ENCODE assay signal across 8 cellular contexts in the genomic region with DNA sequence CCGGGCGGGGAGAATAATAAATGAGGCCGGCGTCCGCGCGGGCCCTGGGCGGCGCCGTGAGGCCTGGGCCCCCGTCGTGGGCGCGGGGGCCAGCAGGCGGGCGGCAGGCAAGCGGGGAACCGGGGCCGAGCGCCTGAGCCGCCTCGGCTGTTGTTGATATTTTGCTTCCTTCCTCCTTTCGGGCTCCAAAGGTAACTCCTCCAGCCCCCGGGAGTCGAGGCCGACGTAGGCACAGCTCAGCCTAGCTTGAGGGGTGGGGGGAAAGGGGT. TPM values are rescaled to one million over a fixed set of nuclear protein-coding genes. Genes with fewer than 3 reads are reported as not detected.
A peak's percentile ranks its signal among the peaks of the same experiment; 100 is the strongest.
DNase-seq lines count a peak whose midpoint lies in the region; ATAC-seq, FAIRE-seq and TF ChIP-seq lines count a peak whose summit lies in the region.

A gene (minus strand): TSS at position 198 of the 269 bp plus-strand sequence. CDS start 17,483 bp downstream, outside the sequence.

- peak within 1 kb of the TSS; percentile 93 for H3K27ac Mint-ChIP-seq in type B pancreatic cell

- H3K27me3 Mint-ChIP-seq in type B pancreatic cell: peaks cover 4% of the 10 kb centered on the region

- no peak for ATAC-seq in lower lobe of right lung
- ATAC-seq in HG02885 (IDR thresholded peaks at IDR 0.05; ENCODE audit: poor library complexity, unreplicated experiment): no peak
- ATAC-seq in GM19328 (IDR thresholded peaks at IDR 0.05; ENCODE audit: unreplicated experiment): no peak

- under 1% methylated on average over 27 of the region's 27 CpGs for WGBS in HUES64

- H3K9ac ChIP-seq in HUES64 (ENCODE audit: low read depth, low read length): peak within 1 kb of the TSS; percentile 76

- peaks cover 61% of the 10 kb centered on the region for H3K4me1 Mint-ChIP-seq in type B pancreatic cell (ENCODE audit: unreplicated experiment)

- H3K36me3 ChIP-seq in GM06990 (ENCODE audit: control insufficient read depth, insufficient read depth, low read length) (no peaks in the 10 kb centered on the region; the same call in 1 of the 2 replicates), HUES64 (ENCODE audit: insufficient read depth, low read length) (no peaks in the 10 kb centered on the region), bronchial epithelial cell (ENCODE audit: control insufficient read depth, insufficient read depth, low read length) (no peaks in the 10 kb centered on the region), lower lobe of right lung (no peaks in the 10 kb centered on the region)

- H3K4me3 Mint-ChIP-seq in type B pancreatic cell: peak within 1 kb of the TSS; percentile 91

- no peaks in the 10 kb centered on the region for H3K27me3 ChIP-seq in GM06990 (replicated peaks; ENCODE audit: control insufficient read depth, insufficient read depth, low read length)
- H3K27me3 ChIP-seq in HUES64 (ENCODE audit: insufficient read depth, low read length): no peaks in the 10 kb centered on the region
- H3K27me3 ChIP-seq in bronchial epithelial cell (ENCODE audit: control insufficient read depth, insufficient read depth, low read length): no peaks in the 10 kb centered on the region
- H3K27me3 ChIP-seq in lower lobe of right lung (ENCODE audit: low read depth): no peaks in the 10 kb centered on the region

- H3K4me3 ChIP-seq in GM06990 (replicated peaks; ENCODE audit: low read depth, low read length) (peak within 1 kb of the TSS; percentile 97), HUES64 (ENCODE audit: low read length) (peak within 1 kb of the TSS; percentile 84), bronchial epithelial cell (ENCODE audit: low read depth, low read length) (peak within 1 kb of the TSS; percentile 96), lower lobe of right lung (peak within 1 kb of the TSS; percentile 88)

- intact Hi-C loops in lower lobe of right lung (cut with DNase I): no loop called here

- no peaks in the 10 kb centered on the region for H3K9me3 ChIP-seq in HUES64 (ENCODE audit: insufficient read depth, low read depth, low read length)
- H3K9me3 ChIP-seq in lower lobe of right lung: no peaks in the 10 kb centered on the region

- peak within 1 kb of the TSS; percentile 98 for H3K27ac ChIP-seq in HUES64 (ENCODE audit: low read depth, low read length)
- peak within 1 kb of the TSS; percentile 100 for H3K27ac ChIP-seq in lower lobe of right lung

- DNase-seq in GM06990 (ENCODE audit: extremely low read depth, insufficient read length) (no peak), bronchial epithelial cell (ENCODE audit: low read depth) (no peak), lower lobe of right lung (no peak), type B pancreatic cell (ENCODE audit: extremely low spot score, unreplicated experiment) (no peak), activated gamma-delta T cell treated with Interleukin-2 at 50 U/mL for 16 hours (no peak)

- peaks cover 4% of the 10 kb centered on the region for H3K9me3 Mint-ChIP-seq in type B pancreatic cell

- H3K36me3 Mint-ChIP-seq in type B pancreatic cell: no peaks in the 10 kb centered on the region

- no peak for FAIRE-seq in bronchial epithelial cell (lab: Jason Lieb, UNC)

- TF ChIP-seq CTCF in GM06990 (IDR thresholded peaks at IDR 0.05; ENCODE audit: insufficient read depth, low read length, poor library complexity, severe bottlenecking): no peak
- no peak for TF ChIP-seq CTCF in bronchial epithelial cell (IDR thresholded peaks at IDR 0.05; ENCODE audit: insufficient read depth, low read length, severe bottlenecking)
- TF ChIP-seq CTCF in lower lobe of right lung (IDR thresholded peaks at IDR 0.05): no peak
- TF ChIP-seq CTCF in type B pancreatic cell (conservative IDR thresholded peaks at IDR 0.05): no peak

- H3K4me1 ChIP-seq in HUES64 (ENCODE audit: insufficient read depth, low read length) (peaks cover 56% of the 10 kb centered on the region), lower lobe of right lung (peaks cover 75% of the 10 kb centered on the region)

RNA-seq across cellular contexts. Expression of the gene that starts here (rescaled TPM):
- 9.3 TPM for polyA plus RNA-seq in HUES64 (2013, experiment 1 of 2)
- polyA plus RNA-seq in HUES64 (2013, experiment 2 of 2): 8.1 TPM
- 1.3 and 4.9 TPM in 2 replicates for total RNA-seq in bronchial epithelial cell
- 51.0 TPM for total RNA-seq in lower lobe of right lung
- 20.7 and 26.1 TPM in 2 replicates for total RNA-seq in type B pancreatic cell (ENCODE audit: low replicate concordance)
